ENCODE assay signal across 8 cellular contexts in genomic region chr6:62923728-62924127, GRCh38.
"Had no signal": no experiment of that assay in that cellular context is flagged by ENCODE, and none has a peak within 500 bp of the region (broad histone marks: within the 10 kb centered on the region; RNA-seq: fewer than 3 reads in every experiment).

No MANE protein-coding gene starts in this region.

- H3K27ac Mint-ChIP-seq: HFFc6, IgD-negative memory B cell had no signal

- ATAC-seq: HCT116 had no signal

- H3K27ac ChIP-seq: HL-60 had no signal

- H3K36me3 ChIP-seq: HAP-1 had no signal

- H3K4me3 Mint-ChIP-seq: HFFc6, IgD-negative memory B cell had no signal

- H3K4me1 ChIP-seq: HAP-1 had no signal

- H3K4me1 Mint-ChIP-seq: IgD-negative memory B cell had no signal

- H3K9me3 ChIP-seq: HAP-1 had no signal

- DNase-seq: GOT3, H7, HFFc6, KG1 had no signal

- H3K27me3 Mint-ChIP-seq: IgD-negative memory B cell had no signal

- H3K4me3 ChIP-seq: HAP-1 had no signal

- H3K36me3 Mint-ChIP-seq: IgD-negative memory B cell had no signal
